Comparison of ENCODE assay signal across 11 cellular contexts in genomic region chr22:42716649-42717127, GRCh38. TPM values are rescaled to one million over a fixed set of nuclear protein-coding genes. Genes with fewer than 3 reads are reported as not detected.
DNase-seq lines count a peak whose midpoint lies in the region; ATAC-seq and TF ChIP-seq lines count a peak whose summit lies in the region.
"Had no signal": no experiment of that assay in that cellular context is flagged by ENCODE, and none has a peak within 500 bp of the region (broad histone marks: within the 10 kb centered on the region; RNA-seq: fewer than 3 reads in every experiment).

No MANE protein-coding gene starts in this region.

- TF ChIP-seq CTCF in Caco-2 (IDR thresholded peaks at IDR 0.05; ENCODE audit: insufficient read depth in 1 of 2, low read depth in 1 of 2, low read length in 1 of 2, severe bottlenecking in 1 of 2, unreplicated experiment in 1 of 2) = no peak
- TF ChIP-seq CTCF in esophagus squamous epithelium (IDR thresholded peaks at IDR 0.05) = no peak

- H3K4me1 Mint-ChIP-seq in Caco-2 (ENCODE audit: low read depth, unreplicated experiment) = peaks cover 34% of the 10 kb centered on the region

- POLR2A ChIA-PET in Caco-2 (lab: Charles Lee) = interaction anchor here (0.6 kb wide), 1 partner anchor 10 kb away, joined by 3 read pairs; no protein-coding TSS in a partner anchor

- intact Hi-C loops in Caco-2 (cut with micrococcal nuclease; ENCODE audit: unreplicated experiment) = no loop called here
- intact Hi-C loops in esophagus squamous epithelium (cut with DNase I) = no loop called here
- intact Hi-C loops in posterior cingulate gyrus (cut with DNase I) = no loop called here

- H3K27me3 ChIP-seq in Caco-2 (replicated peaks; ENCODE audit: control insufficient read depth, insufficient read depth, low read length) (no peaks in the 10 kb centered on the region), esophagus squamous epithelium (peaks cover 0 to 31% (median 0%) of the 10 kb centered on the region in 4 donors)

- peak overlapping the region; percentile 33 to 94 (median 79) for H3K27ac ChIP-seq in esophagus squamous epithelium

- H3K4me3 ChIP-seq in Caco-2 (ENCODE audit: low read depth, low read length) (no peak overlapping the region), esophagus squamous epithelium (no peak overlapping the region)

- TF ChIP-seq POLR2A in esophagus squamous epithelium (IDR thresholded peaks at IDR 0.05) = no peak

- no TSS peak for BruUV-seq in Caco-2 (replicated peaks; lab: Mats Ljungman, UMichigan)

- H3K27ac Mint-ChIP-seq in Caco-2 (ENCODE audit: unreplicated experiment) = peak overlapping the region; percentile 26
- H3K27ac Mint-ChIP-seq: CD4-positive, alpha-beta T cell had no signal

- peak; percentile 49 for ATAC-seq in GM19328 (IDR thresholded peaks at IDR 0.05; ENCODE audit: unreplicated experiment)
- ATAC-seq in HG03196 (IDR thresholded peaks at IDR 0.05; ENCODE audit: unreplicated experiment) = peak; percentile 35
- no peak for ATAC-seq in HG02885 (IDR thresholded peaks at IDR 0.05; ENCODE audit: poor library complexity, unreplicated experiment)

- H3K36me3 Mint-ChIP-seq in Caco-2 (ENCODE audit: insufficient read depth, unreplicated experiment) = peaks cover 34% of the 10 kb centered on the region

- WGBS in esophagus squamous epithelium, 2 donors = 68 to 86% methylated on average over 2 to 5 of the region's 5 CpGs

- peaks cover 38% of the 10 kb centered on the region for H3K4me1 ChIP-seq in Caco-2
- H3K4me1 ChIP-seq in esophagus squamous epithelium = peaks cover 22 to 90% (median 46%) of the 10 kb centered on the region in 3 donors

- no peaks in the 10 kb centered on the region for H3K9me3 Mint-ChIP-seq in Caco-2 (ENCODE audit: unreplicated experiment)
- H3K9me3 Mint-ChIP-seq: CD4-positive, alpha-beta T cell had no signal

- no peaks in the 10 kb centered on the region for H3K27me3 Mint-ChIP-seq in Caco-2 (ENCODE audit: insufficient read depth, unreplicated experiment)

- no peak overlapping the region for H3K4me3 Mint-ChIP-seq in Caco-2 (ENCODE audit: unreplicated experiment)
- H3K4me3 Mint-ChIP-seq: CD4-positive, alpha-beta T cell had no signal

- CTCF ChIA-PET in Caco-2 (lab: Charles Lee) = no interaction called here

- DNase-seq in Caco-2 = no peak
- DNase-seq in esophagus squamous epithelium (lab: John Stamatoyannopoulos, UW) = no peak
- DNase-seq in globus pallidus (ENCODE audit: low spot score) = no peak
- DNase-seq in posterior cingulate gyrus = no peak
- no peak for DNase-seq in foreskin melanocyte
- DNase-seq: CD4-positive, alpha-beta T cell; NCI-H526 treated with DMSO at 0.1 percent for 48 hours had no signal

- H3K9me3 ChIP-seq in Caco-2 = no peaks in the 10 kb centered on the region
- no peaks in the 10 kb centered on the region for H3K9me3 ChIP-seq in esophagus squamous epithelium

- no peaks in the 10 kb centered on the region; the same call in 1 of the 2 replicates for H3K36me3 ChIP-seq in Caco-2 (ENCODE audit: control insufficient read depth, insufficient read depth, low read length)
- peaks cover 0 to 6% (median 0%) of the 10 kb centered on the region in 3 donors for H3K36me3 ChIP-seq in esophagus squamous epithelium

RNA-seq across cellular contexts. Expression of gene A4GALT, which starts 4.0 kb away (rescaled TPM):
- total RNA-seq in Caco-2 (2022) (12.7 and 16.2 TPM in 2 replicates), esophagus squamous epithelium (10 to 100 TPM; 13.9 to 22.0 (median 17.6) TPM)
- total RNA-seq: activated CD8-positive, alpha-beta memory T cell treated with anti-CD3 and anti-CD28 coated beads for 36 hours; CD4-positive, alpha-beta T cell had no signal
